Comparison of ENCODE assay signal across 1 cellular context in the genomic region with DNA sequence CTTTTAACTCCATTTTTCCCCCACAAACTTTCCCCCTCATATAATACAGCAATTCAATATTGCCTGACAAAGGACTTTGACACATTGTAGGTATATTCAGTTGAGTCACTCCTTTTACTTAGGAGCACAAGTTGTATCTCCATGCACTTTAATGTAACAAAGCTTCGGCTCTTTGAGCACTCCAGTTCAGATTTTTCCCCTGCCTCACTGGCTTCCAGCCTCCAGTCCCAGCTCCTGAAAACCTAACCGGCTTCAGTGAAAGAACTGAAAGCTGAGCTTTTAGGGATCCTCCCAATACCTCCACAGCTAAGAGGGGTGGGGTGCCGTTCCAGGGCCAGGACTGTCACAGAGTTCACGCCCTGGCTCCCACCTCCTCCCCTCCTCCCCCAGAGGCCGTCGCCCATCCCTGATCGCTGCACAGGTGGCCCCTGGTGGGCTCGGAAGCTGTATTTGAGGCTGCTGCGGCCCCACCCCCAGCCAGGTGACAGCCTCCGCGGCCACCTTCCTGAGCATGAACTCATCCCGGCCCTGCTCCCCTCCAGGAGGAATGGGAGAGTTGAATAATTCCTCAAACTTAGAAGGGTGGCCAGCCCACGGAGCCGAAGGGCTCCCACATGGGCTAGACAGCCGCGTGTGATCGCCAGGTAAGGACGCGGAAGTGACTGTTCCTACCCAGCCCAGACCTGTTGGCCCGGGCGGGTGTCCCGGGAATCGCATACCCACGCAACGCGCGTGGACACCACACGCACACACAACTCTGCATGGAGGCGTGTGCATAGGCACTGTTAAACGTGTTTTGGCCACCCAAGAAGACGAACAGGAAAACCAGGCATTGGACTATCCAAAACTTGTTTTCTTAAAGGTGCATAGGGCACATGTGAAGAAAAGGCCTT.
TF ChIP-seq lines count a peak whose summit lies in the region.

No MANE protein-coding gene starts in this region.

TF ChIP-seq in H1, 55 proteins besides CTCF, POLR2A, EP300 and RAD21:
- TF ChIP-seq SP1 (IDR thresholded peaks at IDR 0.05; ENCODE audit: low read depth, low read length) (no peak), CHD1 (IDR thresholded peaks at IDR 0.05; ENCODE audit: low read depth, low read length) (no peak), CTBP2 (IDR thresholded peaks at IDR 0.05; ENCODE audit: borderline replicate concordance, insufficient read depth, insufficient read length, low read length) (no peak), HDAC6 (IDR thresholded peaks at IDR 0.05; ENCODE audit: low read depth, low read length) (no peak), BACH1 (IDR thresholded peaks at IDR 0.05; ENCODE audit: low read length) (0 out of 2 replicates have a peak, but pooled peaks have one; percentile 32)
- TF ChIP-seq, protein P1, sequence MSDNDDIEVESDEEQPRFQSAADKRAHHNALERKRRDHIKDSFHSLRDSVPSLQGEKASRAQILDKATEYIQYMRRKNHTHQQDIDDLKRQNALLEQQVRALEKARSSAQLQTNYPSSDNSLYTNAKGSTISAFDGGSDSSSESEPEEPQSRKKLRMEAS (IDR thresholded peaks at IDR 0.05): 0 out of 2 replicates have a peak, but pooled peaks have one; percentile 26
- TF ChIP-seq, protein P2, sequence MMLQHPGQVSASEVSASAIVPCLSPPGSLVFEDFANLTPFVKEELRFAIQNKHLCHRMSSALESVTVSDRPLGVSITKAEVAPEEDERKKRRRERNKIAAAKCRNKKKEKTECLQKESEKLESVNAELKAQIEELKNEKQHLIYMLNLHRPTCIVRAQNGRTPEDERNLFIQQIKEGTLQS (IDR thresholded peaks at IDR 0.05; ENCODE audit: insufficient read depth, low read depth, low read length): no peak
